Comparison of ENCODE assay signal across 12 cellular contexts in genomic region chr2:179336782-179337534, GRCh38.
DNase-seq lines count a peak whose midpoint lies in the region; ATAC-seq lines count a peak whose summit lies in the region.
"Had no signal": no experiment of that assay in that cellular context is flagged by ENCODE, and none has a peak within 500 bp of the region (broad histone marks: within the 10 kb centered on the region; RNA-seq: fewer than 3 reads in every experiment).

No MANE protein-coding gene starts in this region.

- DNase-seq in GM04504 (ENCODE audit: low read depth): peak; percentile 57
- peak; percentile 34 for DNase-seq in NCI-H226
- DNase-seq in fibroblast of peridontal ligament (ENCODE audit: extremely low read depth): peak; percentile 91
- peak; percentile 44 for DNase-seq in skeletal muscle cell (ENCODE audit: low read depth)
- DNase-seq in T-helper 2 cell treated with Interferon-gamma antibody and Interleukin-4, amounts not matched to agents 5 μg/mL and 100 μg/mL, for 36 hours (ENCODE audit: low spot score): no peak
- no peak for DNase-seq in KBM-7
- DNase-seq in stimulated activated CD4-positive, alpha-beta T cell treated with anti-CD3 and anti-CD28 coated beads, Interleukin-4, amount 100 ng/mL, for 24 hours: no peak
- DNase-seq: activated CD8-positive, alpha-beta memory T cell treated with anti-CD3 and anti-CD28 coated beads, Interleukin-2, amount 50 U/mL, for 4 hours; NCI-H748 treated with DMSO at 0.1 percent for 48 hours had no signal

- in situ Hi-C loops in KBM-7 (cut with MboI; ENCODE audit: low pct_unique_long_range_greater_than_20kb, low sequenced_read_pairs): no loop called here

- H3K27ac Mint-ChIP-seq in T-helper 2 cell treated with Interferon-gamma antibody and Interleukin-4, amounts not matched to agents 5 μg/mL and 100 μg/mL, for 36 hours: no peak overlapping the region

- H3K36me3 Mint-ChIP-seq in T-helper 2 cell treated with Interferon-gamma antibody and Interleukin-4, amounts not matched to agents 5 μg/mL and 100 μg/mL, for 36 hours (ENCODE audit: low read depth): no peaks in the 10 kb centered on the region

- H3K4me3 ChIP-seq in skeletal muscle cell (ENCODE audit: low read depth, low read length): no peak overlapping the region
- H3K4me3 ChIP-seq: ascending aorta, lung had no signal

- H3K27me3 Mint-ChIP-seq in T-helper 2 cell treated with Interferon-gamma antibody and Interleukin-4, amounts not matched to agents 5 μg/mL and 100 μg/mL, for 36 hours (ENCODE audit: low read depth): peaks cover 15% of the 10 kb centered on the region

- peaks cover 1% of the 10 kb centered on the region for H3K4me1 Mint-ChIP-seq in T-helper 2 cell treated with Interferon-gamma antibody and Interleukin-4, amounts not matched to agents 5 μg/mL and 100 μg/mL, for 36 hours (ENCODE audit: low read depth)

- no peak for ATAC-seq in HG03439 (IDR thresholded peaks at IDR 0.05; ENCODE audit: unreplicated experiment)

- no peak overlapping the region for H3K4me3 Mint-ChIP-seq in T-helper 2 cell treated with Interferon-gamma antibody and Interleukin-4, amounts not matched to agents 5 μg/mL and 100 μg/mL, for 36 hours

- H3K9me3 Mint-ChIP-seq in T-helper 2 cell treated with Interferon-gamma antibody and Interleukin-4, amounts not matched to agents 5 μg/mL and 100 μg/mL, for 36 hours: no peaks in the 10 kb centered on the region

Comparison
In these comparisons a context has a peak if more than half of its experiments do, and no peak if none do; other contexts are left out.
1. DNase-seq: peak in GM04504 (single experiment), NCI-H226 (single experiment), fibroblast of peridontal ligament (single experiment) and skeletal muscle cell (single experiment); none in T-helper 2 cell treated with Interferon-gamma antibody and Interleukin-4, amounts not matched to agents 5 μg/mL and 100 μg/mL, for 36 hours (single experiment), KBM-7 (single experiment) and stimulated activated CD4-positive, alpha-beta T cell treated with anti-CD3 and anti-CD28 coated beads, Interleukin-4, amount 100 ng/mL, for 24 hours (single experiment).